Comparison of ENCODE assay signal across 8 cellular contexts in genomic region chr6:160534050-160534696, GRCh38.
DNase-seq lines count a peak whose midpoint lies in the region; ATAC-seq and TF ChIP-seq lines count a peak whose summit lies in the region.

No MANE protein-coding gene starts in this region.

- H4K20me1 ChIP-seq in IMR-90 (ENCODE audit: insufficient read depth, low read length) (no peaks in the 10 kb centered on the region), mammary epithelial cell (ENCODE audit: insufficient read depth, low read length) (no peaks in the 10 kb centered on the region)

- H3K9ac ChIP-seq in IMR-90 (ENCODE audit: low read depth, low read length): no peak overlapping the region
- H3K9ac ChIP-seq in mammary epithelial cell (ENCODE audit: insufficient read depth, low read length): no peak overlapping the region

- no peak overlapping the region for H3K23ac ChIP-seq in IMR-90 (ENCODE audit: low read depth, low read length)

- TF ChIP-seq POLR2A in IMR-90 (IDR thresholded peaks at IDR 0.05; ENCODE audit: low read depth, low read length): no peak

- H3K27me3 ChIP-seq in IMR-90 (ENCODE audit: control insufficient read depth, insufficient read depth, low read length) (no peaks in the 10 kb centered on the region), mammary epithelial cell (ENCODE audit: insufficient read depth, low read length) (no peaks in the 10 kb centered on the region)

- BruUV-seq in IMR-90 (replicated peaks; lab: Mats Ljungman, UMichigan): no TSS peak
- BruUV-seq in mammary epithelial cell (replicated peaks; lab: Mats Ljungman, UMichigan): no TSS peak

- ATAC-seq in GM21529 (IDR thresholded peaks at IDR 0.05; ENCODE audit: unreplicated experiment) (peak; percentile 87), IMR-90 (ENCODE audit: low read depth) (peak; percentile 90)

- no peak overlapping the region for H2BK5ac ChIP-seq in IMR-90 (ENCODE audit: low read depth, low read length, poor library complexity, severe bottlenecking)

- no peak overlapping the region for H3K56ac ChIP-seq in IMR-90 (ENCODE audit: extremely low read depth, insufficient read depth, low read length)

- no peaks in the 10 kb centered on the region for H3K79me1 ChIP-seq in IMR-90 (ENCODE audit: low read depth in 1 of 2, low read length in 2 of 2)

- no peak overlapping the region for H2BK20ac ChIP-seq in IMR-90 (ENCODE audit: low read depth, low read length)

- H3K9me3 ChIP-seq in IMR-90 (ENCODE audit: control insufficient read depth, insufficient read depth, low read length): no peaks in the 10 kb centered on the region
- no peaks in the 10 kb centered on the region for H3K9me3 ChIP-seq in mammary epithelial cell (replicated peaks; ENCODE audit: insufficient read depth, low read length)

- TF ChIP-seq RAD21 in IMR-90 (IDR thresholded peaks at IDR 0.05; ENCODE audit: low read length): peak; percentile 80

- no peak overlapping the region for H3K14ac ChIP-seq in IMR-90 (replicated peaks; ENCODE audit: low read depth, low read length)

- CTCF ChIA-PET in IMR-90 (lab: Yijun Ruan, JAX) (interaction anchor here (0.6 to 2.6 kb wide), 6 partner anchors 9 to 446 kb away, joined by 3 to 10 read pairs (median 6); no protein-coding TSS in a partner anchor), mammary epithelial cell (lab: Charles Lee; ENCODE audit: low non-redundant PET) (no interaction called here)

- H3K36me3 ChIP-seq in IMR-90 (ENCODE audit: control insufficient read depth, insufficient read depth, low read length) (no peaks in the 10 kb centered on the region), mammary epithelial cell (ENCODE audit: insufficient read depth, low read length) (no peaks in the 10 kb centered on the region)

- H2AK9ac ChIP-seq in IMR-90 (replicated peaks; ENCODE audit: low read depth, low read length, poor library complexity): peak overlapping the region; percentile 17

- in situ Hi-C loops in IMR-90 (cut with MboI; ENCODE audit: low sequenced_read_pairs): no loop called here
- in situ Hi-C loops in mammary epithelial cell (cut with MboI; ENCODE audit: low sequenced_read_pairs in 2 of 2): no loop called here

- H3K27ac ChIP-seq in IMR-90 (ENCODE audit: insufficient read depth, low read length) (no peak overlapping the region), VCaP (no peak overlapping the region), mammary epithelial cell (ENCODE audit: insufficient read depth, low read depth, low read length) (no peak overlapping the region)

- no peak overlapping the region for H4K5ac ChIP-seq in IMR-90 (ENCODE audit: low read depth, low read length)

- POLR2A ChIA-PET in IMR-90 (lab: Charles Lee; ENCODE audit: unreplicated experiment): no interaction called here

- no peak overlapping the region for H3K4me3 ChIP-seq in IMR-90 (ENCODE audit: insufficient read depth, low read depth, low read length)
- no peak overlapping the region for H3K4me3 ChIP-seq in mammary epithelial cell (replicated peaks in 1 of 3; ENCODE audit: insufficient read depth in 1 of 3, low read depth in 2 of 3, low read length in 3 of 3)

- no peak overlapping the region for H3K4ac ChIP-seq in IMR-90 (ENCODE audit: low read depth, low read length)

- WGBS in IMR-90 (ENCODE audit: extremely low coverage in 2 of 2, insufficient read length in 1 of 2), 2 experiments: 33% methylated on average over 4 of the region's 9 CpGs; no CpG with 5 or more reads in 1 of the 2 experiments
- 1% methylated on average over 9 of the region's 9 CpGs for WGBS in mammary epithelial cell (ENCODE audit: low coverage, missing lambda C conversion rate)

- no peak overlapping the region for H2BK15ac ChIP-seq in IMR-90 (ENCODE audit: low read depth, low read length)

- dilution Hi-C loops in IMR-90 (cut with HindIII; ENCODE audit: low sequenced_read_pairs, unreplicated experiment) (no loop called here), mammary epithelial cell (cut with HindIII; ENCODE audit: low sequenced_read_pairs) (no loop called here)

- H3K18ac ChIP-seq in IMR-90 (ENCODE audit: low read depth, low read length): no peak overlapping the region

- H4K8ac ChIP-seq in IMR-90 (ENCODE audit: low read depth in 2 of 2, low read length in 2 of 2): no peak overlapping the region

- H2BK120ac ChIP-seq in IMR-90 (ENCODE audit: low read depth, low read length): no peak overlapping the region

- no peak overlapping the region for H2AK5ac ChIP-seq in IMR-90 (ENCODE audit: low read depth, low read length)

- no peaks in the 10 kb centered on the region for H3K79me2 ChIP-seq in mammary epithelial cell (ENCODE audit: insufficient read depth, low read length)

- H3K4me1 ChIP-seq in IMR-90 (ENCODE audit: control insufficient read depth, insufficient read depth, low read length) (no peaks in the 10 kb centered on the region), mammary epithelial cell (ENCODE audit: insufficient read depth, low read length) (no peaks in the 10 kb centered on the region)

- H3K4me2 ChIP-seq in IMR-90 (ENCODE audit: low read depth, low read length) (no peak overlapping the region; the same call in 1 of the 2 replicates), mammary epithelial cell (ENCODE audit: insufficient read depth, low read depth, low read length) (peak overlapping the region; percentile 38)

- intact Hi-C loops in IMR-90 (cut with micrococcal nuclease): loop anchor here (1.0 to 5.0 kb wide), 3 partner anchors 13 to 446 kb away; no protein-coding TSS in a partner anchor
- intact Hi-C loops in mammary epithelial cell (cut with micrococcal nuclease): loop anchor here (1.0 to 5.0 kb wide), 5 partner anchors 14 to 672 kb away; no protein-coding TSS in a partner anchor

- no peaks in the 10 kb centered on the region for H3K9me1 ChIP-seq in IMR-90 (ENCODE audit: insufficient read depth, low read length)

- TF ChIP-seq CTCF in IMR-90 (conservative IDR thresholded peaks at IDR 0.05; ENCODE audit: low read depth, low read length) (peak; percentile 73), VCaP (conservative IDR thresholded peaks at IDR 0.05) (peak; percentile 92), mammary epithelial cell (conservative IDR thresholded peaks at IDR 0.05 in 1 of 2, IDR thresholded peaks at IDR 0.05 in 1 of 2; ENCODE audit: extremely low read depth in 1 of 2, insufficient read depth in 1 of 2, low read depth in 1 of 2, low read length in 2 of 2) (peak; percentile 92 to 93)

- DNase-seq in ELF-1 (ENCODE audit: low read depth, low spot score) (peak; percentile 86), IMR-90 (peak; percentile 24), mammary epithelial cell (peak; percentile 25), islet precursor cell (peak; percentile 77), NCI-H510A (lab: John Stamatoyannopoulos, UW) (no peak)
- peak; percentile 28 for DNase-seq in stimulated activated CD4-positive, alpha-beta T cell treated with anti-CD3 and anti-CD28 coated beads, Interleukin-2, amount 100 ng/mL, for 4 hours (ENCODE audit: low read depth)

- H4K91ac ChIP-seq in IMR-90 (ENCODE audit: insufficient read depth, low read depth, low read length): no peak overlapping the region

- H2AFZ ChIP-seq in IMR-90 (replicated peaks; ENCODE audit: low read length, poor library complexity) (peak overlapping the region; percentile 53), mammary epithelial cell (ENCODE audit: low read depth, low read length) (peak overlapping the region; percentile 55)

TF ChIP-seq in IMR-90, 13 proteins besides CTCF, POLR2A, EP300 and RAD21:
- TF ChIP-seq MXI1 (IDR thresholded peaks at IDR 0.05; ENCODE audit: borderline replicate concordance, low read depth, low read length) (no peak), SMC3 (IDR thresholded peaks at IDR 0.05; ENCODE audit: low read depth, low read length) (peak; percentile 57)
